ENCODE assay signal across 8 cellular contexts in genomic region chr4:184762100-184762499, GRCh38. TPM values are rescaled to one million over a fixed set of nuclear protein-coding genes. Genes with fewer than 3 reads are reported as not detected.
DNase-seq lines count a peak whose midpoint lies in the region; ATAC-seq, FAIRE-seq and TF ChIP-seq lines count a peak whose summit lies in the region.

No MANE protein-coding gene starts in this region.

- H3K4me1 Mint-ChIP-seq in activated naive CD4-positive, alpha-beta T cell treated with anti-CD3 and anti-CD28 coated beads, Interleukin-2, amount 50 U/mL, for 24 hours: peaks cover 20% of the 10 kb centered on the region
- no peaks in the 10 kb centered on the region for H3K4me1 Mint-ChIP-seq in WTC11

- H3K9me3 ChIP-seq in right lobe of liver: no peaks in the 10 kb centered on the region
- no peaks in the 10 kb centered on the region for H3K9me3 ChIP-seq in HepG2 (ENCODE audit: low read length)
- no peaks in the 10 kb centered on the region for H3K9me3 ChIP-seq in SK-N-SH

- H3K9ac ChIP-seq in HepG2 (ENCODE audit: insufficient read depth, low read depth, low read length): no peak overlapping the region
- H3K9ac ChIP-seq in SK-N-SH: no peak overlapping the region

- peak overlapping the region; percentile 87 for H3K27ac Mint-ChIP-seq in activated naive CD4-positive, alpha-beta T cell treated with anti-CD3 and anti-CD28 coated beads, Interleukin-2, amount 50 U/mL, for 24 hours
- H3K27ac Mint-ChIP-seq in WTC11: no peak overlapping the region

- H3K4me2 ChIP-seq in HepG2 (ENCODE audit: low read depth, low read length): no peak overlapping the region
- H3K4me2 ChIP-seq in SK-N-SH: no peak overlapping the region

- no peaks in the 10 kb centered on the region for H3F3A ChIP-seq in SK-N-SH (replicated peaks; ENCODE audit: insufficient read depth)

- H3K36me3 ChIP-seq in right lobe of liver: peaks cover 20 to 96% (median 68%) of the 10 kb centered on the region in 4 donors
- peaks cover 7 to 30% of the 10 kb centered on the region in 2 experiments; a peak in 4 of 5 replicates for H3K36me3 ChIP-seq in HepG2 (replicated peaks in 1 of 2; ENCODE audit: control insufficient read depth in 1 of 2, insufficient read depth in 2 of 2, low read length in 2 of 2)
- no peaks in the 10 kb centered on the region for H3K36me3 ChIP-seq in H7 (replicated peaks; ENCODE audit: control insufficient read depth, insufficient read depth, low read length)
- H3K36me3 ChIP-seq in SK-N-SH (replicated peaks in 1 of 2; ENCODE audit: control insufficient read depth in 1 of 2, insufficient read depth in 2 of 2, low read length in 1 of 2): peaks cover 12 to 30% of the 10 kb centered on the region in 2 experiments

- H2AFZ ChIP-seq in HepG2 (ENCODE audit: low read length): no peak overlapping the region
- no peak overlapping the region for H2AFZ ChIP-seq in SK-N-SH (ENCODE audit: low read depth)

- TF ChIP-seq CTCF in right lobe of liver (IDR thresholded peaks at IDR 0.05) (no peak), HepG2 (CRISPR knock-in tag; IDR thresholded peaks at IDR 0.05) (no peak), WTC11 (IDR thresholded peaks at IDR 0.05) (no peak), SK-N-SH (IDR thresholded peaks at IDR 0.05) (no peak)

- TF ChIP-seq POLR2A in right lobe of liver (IDR thresholded peaks at IDR 0.05) (no peak), HepG2 (IDR thresholded peaks at IDR 0.05; ENCODE audit: insufficient read depth in 1 of 2, low read depth in 2 of 2, low read length in 2 of 2) (no peak)

- POLR2A ChIA-PET in HepG2 (lab: Yijun Ruan, JAX) (no interaction called here), WTC11 (lab: Charles Lee) (no interaction called here), SK-N-SH (lab: Yijun Ruan, JAX) (no interaction called here)

- H3K79me2 ChIP-seq in HepG2 (ENCODE audit: insufficient read depth, low read length): no peaks in the 10 kb centered on the region
- H3K79me2 ChIP-seq in SK-N-SH (ENCODE audit: insufficient read depth): no peaks in the 10 kb centered on the region

- in situ Hi-C loops in HepG2 (cut with HindIII; ENCODE audit: extremely low pct_ligation_motif_present, low pct_unique_long_range_greater_than_20kb): no loop called here

- no peak for TF ChIP-seq RAD21 in HepG2 (CRISPR knock-in tag; IDR thresholded peaks at IDR 0.05)
- no peak for TF ChIP-seq RAD21 in SK-N-SH (IDR thresholded peaks at IDR 0.05; ENCODE audit: low read length)

- no peak for DNase-seq in right lobe of liver
- no peak for DNase-seq in HepG2 (ENCODE audit: low spot score)
- DNase-seq in WTC11 (ENCODE audit: low spot score): no peak
- no peak for DNase-seq in H7
- DNase-seq in frontal cortex (ENCODE audit: low spot score in 2 of 2): no peak
- DNase-seq in SK-N-SH: no peak

- peak; percentile 6 to 47 (median 25) for ATAC-seq in right lobe of liver
- ATAC-seq in HepG2: no peak
- ATAC-seq in HG03520 (IDR thresholded peaks at IDR 0.05; ENCODE audit: unreplicated experiment): peak; percentile 93
- no peak for ATAC-seq in WTC11

- H3K4me3 ChIP-seq in right lobe of liver (no peak overlapping the region), HepG2 (replicated peaks in 1 of 3; ENCODE audit: insufficient read depth in 1 of 3, low read depth in 2 of 3, low read length in 3 of 3) (no peak overlapping the region), H7 (ENCODE audit: insufficient read depth, low read depth, low read length) (no peak overlapping the region), SK-N-SH (ENCODE audit: low read depth in 2 of 2, low read length in 1 of 2) (no peak overlapping the region)

- no peaks in the 10 kb centered on the region for H3K4me1 ChIP-seq in right lobe of liver
- no peaks in the 10 kb centered on the region for H3K4me1 ChIP-seq in HepG2 (ENCODE audit: insufficient read depth, low read length)
- peaks cover 0 to 4% of the 10 kb centered on the region in 2 experiments; a peak in 1 of 4 replicates for H3K4me1 ChIP-seq in SK-N-SH (ENCODE audit: control insufficient read depth in 1 of 2, insufficient read depth in 2 of 2, low read depth in 1 of 2, low read length in 1 of 2)

- H3K27me3 ChIP-seq in right lobe of liver (no peaks in the 10 kb centered on the region), HepG2 (ENCODE audit: control insufficient read depth in 1 of 2, insufficient read depth in 2 of 2, low read length in 2 of 2) (no peaks in the 10 kb centered on the region), H7 (ENCODE audit: control insufficient read depth, insufficient read depth, low read length) (no peaks in the 10 kb centered on the region), SK-N-SH (ENCODE audit: insufficient read depth) (no peaks in the 10 kb centered on the region)

- H3K27ac ChIP-seq in right lobe of liver (no peak overlapping the region), HepG2 (ENCODE audit: extremely low read length, insufficient read depth, low read length) (no peak overlapping the region), SK-N-SH (ENCODE audit: low read depth in 2 of 2, low read length in 1 of 2) (no peak overlapping the region)

- peaks cover 20% of the 10 kb centered on the region for H3K36me3 Mint-ChIP-seq in activated naive CD4-positive, alpha-beta T cell treated with anti-CD3 and anti-CD28 coated beads, Interleukin-2, amount 50 U/mL, for 24 hours
- H3K36me3 Mint-ChIP-seq in WTC11: peaks cover 3% of the 10 kb centered on the region; the same call in 1 of the 2 replicates

- intact Hi-C loops in right lobe of liver (cut with DNase I): no loop called here
- intact Hi-C loops in HepG2 (cut with micrococcal nuclease; ENCODE audit: unreplicated experiment): no loop called here

- BruUV-seq in HepG2 (replicated peaks; lab: Mats Ljungman, UMichigan): no TSS peak

- H3K27me3 Mint-ChIP-seq in activated naive CD4-positive, alpha-beta T cell treated with anti-CD3 and anti-CD28 coated beads, Interleukin-2, amount 50 U/mL, for 24 hours: no peaks in the 10 kb centered on the region
- peaks cover 2% of the 10 kb centered on the region; the same call in 1 of the 2 replicates for H3K27me3 Mint-ChIP-seq in WTC11 (ENCODE audit: low read depth)

- TF ChIP-seq EP300 in HepG2 (IDR thresholded peaks at IDR 0.05; ENCODE audit: low read depth in 2 of 2, low read length in 2 of 2) (no peak), HepG2 (CRISPR knock-in tag; IDR thresholded peaks at IDR 0.05; ENCODE audit: borderline replicate concordance) (no peak), SK-N-SH (IDR thresholded peaks at IDR 0.05; ENCODE audit: borderline replicate concordance in 1 of 2, low read depth in 1 of 2, low read length in 1 of 2) (no peak)

- H4K20me1 ChIP-seq in HepG2 (ENCODE audit: insufficient read depth, low read length): no peaks in the 10 kb centered on the region
- no peaks in the 10 kb centered on the region for H4K20me1 ChIP-seq in SK-N-SH (ENCODE audit: insufficient read depth)

- no peaks in the 10 kb centered on the region for H3K9me2 ChIP-seq in SK-N-SH

- FAIRE-seq in HepG2 (lab: Jason Lieb, UNC) (no peak), frontal cortex (lab: Jason Lieb, UNC) (no peak)

- CTCF ChIA-PET in HepG2 (lab: Yijun Ruan, JAX; ENCODE audit: low intra/inter-chr PET ratio, low total read pairs): no interaction called here
- CTCF ChIA-PET in WTC11 (lab: Charles Lee): no interaction called here
- CTCF ChIA-PET in SK-N-SH (lab: Yijun Ruan, JAX): interaction anchor here (1.1 to 2.0 kb wide), 2 partner anchors 17 to 222 kb away, joined by 3 to 6 read pairs; no protein-coding TSS in a partner anchor

- 67% methylated on average over 5 of the region's 5 CpGs for WGBS in right lobe of liver (ENCODE audit: insufficient coverage, low coverage, low lambda C conversion rate, missing lambda C conversion rate)
- WGBS in HepG2 (ENCODE audit: low lambda C conversion rate): 98% methylated on average over 5 of the region's 5 CpGs
- 99% methylated on average over 5 of the region's 5 CpGs for WGBS in SK-N-SH (ENCODE audit: low lambda C conversion rate)

- peak overlapping the region; percentile 76 for H3K4me3 Mint-ChIP-seq in activated naive CD4-positive, alpha-beta T cell treated with anti-CD3 and anti-CD28 coated beads, Interleukin-2, amount 50 U/mL, for 24 hours
- H3K4me3 Mint-ChIP-seq in WTC11: no peak overlapping the region

- no peaks in the 10 kb centered on the region for H3K9me3 Mint-ChIP-seq in activated naive CD4-positive, alpha-beta T cell treated with anti-CD3 and anti-CD28 coated beads, Interleukin-2, amount 50 U/mL, for 24 hours
- H3K9me3 Mint-ChIP-seq in WTC11: peaks cover 5% of the 10 kb centered on the region; the same call in 1 of the 2 replicates

TF ChIP-seq in WTC11, 78 proteins besides CTCF, POLR2A, EP300 and RAD21 (continues in another document):
- no peak for TF ChIP-seq GABPB1 (CRISPR knock-in tag; IDR thresholded peaks at IDR 0.05)

TF ChIP-seq in SK-N-SH, 30 proteins besides CTCF, POLR2A, EP300 and RAD21 (continues in another document):
- TF ChIP-seq JUND (IDR thresholded peaks at IDR 0.05): no peak

RNA-seq across cellular contexts. Expression of gene CENPU, which starts 28.2 kb away (rescaled TPM):
- total RNA-seq in right lobe of liver (1 to 10 TPM in 5 of 6 experiments, under 1 TPM in 1; 0.84 to 10.0 (median 1.5) TPM), HepG2 (2016; rRNA removed; fragmentation: Illumina TruSeq; extraction: Trizol) (35.8 and 39.5 TPM in 2 replicates), WTC11 (2021) (52.9 to 60.5 TPM (median 53.4 TPM) in 3 replicates), frontal cortex (6.1 TPM)
- 8.2 and 10.1 TPM in 2 replicates for total RNA-seq in HepG2 (2016; cell fraction: cytosol; rRNA removed; fragmentation: Illumina TruSeq; extraction: Trizol; ENCODE audit: low read depth)
- total RNA-seq in HepG2 (2016; cell fraction: insoluble cytoplasmic fraction; rRNA removed; fragmentation: Illumina TruSeq; extraction: Trizol): 38.2 and 42.4 TPM in 2 replicates
- 16.6 and 20.5 TPM in 2 replicates for total RNA-seq in HepG2 (2016; cell fraction: membrane; rRNA removed; fragmentation: Illumina TruSeq; extraction: Trizol)
- total RNA-seq in HepG2 (2016; cell fraction: nucleus; rRNA removed; fragmentation: Illumina TruSeq; extraction: Trizol): 39.9 and 48.4 TPM in 2 replicates
- polyA plus RNA-seq in HepG2 (2011; rRNA removed) (9.4 and 11.7 TPM in 2 replicates), SK-N-SH (2012; rRNA removed) (8.7 and 9.6 TPM in 2 replicates)
- 2.8 and 3.0 TPM in 2 replicates for polyA plus RNA-seq in HepG2 (2011; cell fraction: cytosol; rRNA removed)
- polyA plus RNA-seq in HepG2 (2011; cell fraction: nucleus; rRNA removed): 10.6 and 11.4 TPM in 2 replicates
- 5.6 and 13.7 TPM in 2 replicates for polyA plus RNA-seq in HepG2 (2012)
- polyA plus RNA-seq in HepG2 (2016; cell fraction: cytosol; fragmentation: Illumina TruSeq; extraction: Trizol; ENCODE audit: low read depth): 9.4 and 9.6 TPM in 2 replicates
- polyA plus RNA-seq in HepG2 (2016; cell fraction: insoluble cytoplasmic fraction; fragmentation: Illumina TruSeq; extraction: Trizol; ENCODE audit: low read depth): 39.3 and 43.6 TPM in 2 replicates
- polyA plus RNA-seq in HepG2 (2016; cell fraction: membrane; fragmentation: Illumina TruSeq; extraction: Trizol; ENCODE audit: low read depth): 10.5 and 12.6 TPM in 2 replicates
- 79.2 and 84.0 TPM in 2 replicates for polyA plus RNA-seq in HepG2 (2016; cell fraction: nucleus; fragmentation: Illumina TruSeq; extraction: Trizol; ENCODE audit: insufficient read depth, low read depth)
- polyA minus RNA-seq in HepG2 (2011; rRNA and poly(A)+ RNA removed; ENCODE audit: low replicate concordance): 2.0 and 3.8 TPM in 2 replicates
- polyA minus RNA-seq in HepG2 (2011; cell fraction: cytosol; rRNA and poly(A)+ RNA removed): 3.2 and 3.7 TPM in 2 replicates
- 21.8 and 22.4 TPM in 2 replicates for polyA minus RNA-seq in HepG2 (2011; cell fraction: nucleus; rRNA and poly(A)+ RNA removed)
- total RNA-seq in H7 (2014; rRNA removed; shearing (Covaris generic)): 74.8 and 104 TPM in 2 replicates
- polyA plus RNA-seq in SK-N-SH (2012; cell fraction: cytosol; rRNA removed): 14.4 and 19.1 TPM in 2 replicates
- 3.9 and 8.2 TPM in 2 replicates for polyA plus RNA-seq in SK-N-SH (2012; cell fraction: nucleus; rRNA removed)

Comparison
In these comparisons a context has a peak if more than half of its experiments do, and no peak if none do; other contexts are left out.
1. ATAC-seq: peak in right lobe of liver (4 of 4) and HG03520 (single experiment); none in HepG2 (single experiment) and WTC11 (single experiment).